Comparison of ENCODE assay signal across 1 cellular context in the genomic region with DNA sequence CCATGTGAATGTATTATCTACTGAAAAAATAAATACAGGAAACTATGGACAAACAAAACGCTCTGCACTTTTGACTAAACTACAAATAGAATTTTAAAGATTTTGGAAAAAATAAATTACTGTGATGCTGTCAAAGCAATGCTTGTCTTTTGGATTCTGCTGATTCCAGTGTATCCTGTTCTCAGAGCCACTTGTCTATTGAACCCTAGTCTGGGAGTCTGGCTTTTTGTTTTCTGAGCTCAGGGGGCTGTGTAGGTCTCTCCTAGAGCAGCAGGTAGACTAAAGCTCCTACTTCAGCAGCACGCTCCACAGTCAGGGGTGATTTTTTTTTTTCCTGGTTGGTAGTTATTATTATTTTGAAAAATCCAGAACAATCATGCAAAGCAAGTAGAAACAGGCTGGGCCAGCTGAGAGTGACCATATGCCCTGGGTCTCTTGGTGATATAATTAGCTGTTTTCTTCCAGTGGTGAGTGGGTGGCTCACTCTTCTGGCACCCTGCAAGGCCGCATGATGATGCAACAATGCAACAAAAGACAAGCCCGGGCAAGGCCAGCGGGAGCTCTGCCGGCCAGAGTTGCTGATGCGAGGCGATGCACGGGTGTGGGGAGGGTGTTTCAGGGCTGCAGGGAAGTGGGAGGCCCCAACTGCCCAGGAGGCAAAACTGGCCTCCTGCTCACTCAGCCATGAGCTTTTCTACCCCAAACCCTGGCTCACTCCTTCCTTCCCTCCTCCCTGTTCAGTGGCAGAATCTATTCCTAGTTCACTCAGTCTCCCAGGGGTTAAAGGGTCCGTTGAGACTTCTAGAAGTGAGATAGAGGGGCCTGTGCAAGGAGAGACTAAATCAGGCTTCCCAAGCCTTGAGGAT.
A peak's percentile ranks its signal among the peaks of the same experiment; 100 is the strongest.
TF ChIP-seq lines count a peak whose summit lies in the region.

No MANE protein-coding gene starts in this region.

TF ChIP-seq in GM23338, 12 proteins besides CTCF, POLR2A, EP300 and RAD21 (continued from another document):
- TF ChIP-seq, protein P1, sequence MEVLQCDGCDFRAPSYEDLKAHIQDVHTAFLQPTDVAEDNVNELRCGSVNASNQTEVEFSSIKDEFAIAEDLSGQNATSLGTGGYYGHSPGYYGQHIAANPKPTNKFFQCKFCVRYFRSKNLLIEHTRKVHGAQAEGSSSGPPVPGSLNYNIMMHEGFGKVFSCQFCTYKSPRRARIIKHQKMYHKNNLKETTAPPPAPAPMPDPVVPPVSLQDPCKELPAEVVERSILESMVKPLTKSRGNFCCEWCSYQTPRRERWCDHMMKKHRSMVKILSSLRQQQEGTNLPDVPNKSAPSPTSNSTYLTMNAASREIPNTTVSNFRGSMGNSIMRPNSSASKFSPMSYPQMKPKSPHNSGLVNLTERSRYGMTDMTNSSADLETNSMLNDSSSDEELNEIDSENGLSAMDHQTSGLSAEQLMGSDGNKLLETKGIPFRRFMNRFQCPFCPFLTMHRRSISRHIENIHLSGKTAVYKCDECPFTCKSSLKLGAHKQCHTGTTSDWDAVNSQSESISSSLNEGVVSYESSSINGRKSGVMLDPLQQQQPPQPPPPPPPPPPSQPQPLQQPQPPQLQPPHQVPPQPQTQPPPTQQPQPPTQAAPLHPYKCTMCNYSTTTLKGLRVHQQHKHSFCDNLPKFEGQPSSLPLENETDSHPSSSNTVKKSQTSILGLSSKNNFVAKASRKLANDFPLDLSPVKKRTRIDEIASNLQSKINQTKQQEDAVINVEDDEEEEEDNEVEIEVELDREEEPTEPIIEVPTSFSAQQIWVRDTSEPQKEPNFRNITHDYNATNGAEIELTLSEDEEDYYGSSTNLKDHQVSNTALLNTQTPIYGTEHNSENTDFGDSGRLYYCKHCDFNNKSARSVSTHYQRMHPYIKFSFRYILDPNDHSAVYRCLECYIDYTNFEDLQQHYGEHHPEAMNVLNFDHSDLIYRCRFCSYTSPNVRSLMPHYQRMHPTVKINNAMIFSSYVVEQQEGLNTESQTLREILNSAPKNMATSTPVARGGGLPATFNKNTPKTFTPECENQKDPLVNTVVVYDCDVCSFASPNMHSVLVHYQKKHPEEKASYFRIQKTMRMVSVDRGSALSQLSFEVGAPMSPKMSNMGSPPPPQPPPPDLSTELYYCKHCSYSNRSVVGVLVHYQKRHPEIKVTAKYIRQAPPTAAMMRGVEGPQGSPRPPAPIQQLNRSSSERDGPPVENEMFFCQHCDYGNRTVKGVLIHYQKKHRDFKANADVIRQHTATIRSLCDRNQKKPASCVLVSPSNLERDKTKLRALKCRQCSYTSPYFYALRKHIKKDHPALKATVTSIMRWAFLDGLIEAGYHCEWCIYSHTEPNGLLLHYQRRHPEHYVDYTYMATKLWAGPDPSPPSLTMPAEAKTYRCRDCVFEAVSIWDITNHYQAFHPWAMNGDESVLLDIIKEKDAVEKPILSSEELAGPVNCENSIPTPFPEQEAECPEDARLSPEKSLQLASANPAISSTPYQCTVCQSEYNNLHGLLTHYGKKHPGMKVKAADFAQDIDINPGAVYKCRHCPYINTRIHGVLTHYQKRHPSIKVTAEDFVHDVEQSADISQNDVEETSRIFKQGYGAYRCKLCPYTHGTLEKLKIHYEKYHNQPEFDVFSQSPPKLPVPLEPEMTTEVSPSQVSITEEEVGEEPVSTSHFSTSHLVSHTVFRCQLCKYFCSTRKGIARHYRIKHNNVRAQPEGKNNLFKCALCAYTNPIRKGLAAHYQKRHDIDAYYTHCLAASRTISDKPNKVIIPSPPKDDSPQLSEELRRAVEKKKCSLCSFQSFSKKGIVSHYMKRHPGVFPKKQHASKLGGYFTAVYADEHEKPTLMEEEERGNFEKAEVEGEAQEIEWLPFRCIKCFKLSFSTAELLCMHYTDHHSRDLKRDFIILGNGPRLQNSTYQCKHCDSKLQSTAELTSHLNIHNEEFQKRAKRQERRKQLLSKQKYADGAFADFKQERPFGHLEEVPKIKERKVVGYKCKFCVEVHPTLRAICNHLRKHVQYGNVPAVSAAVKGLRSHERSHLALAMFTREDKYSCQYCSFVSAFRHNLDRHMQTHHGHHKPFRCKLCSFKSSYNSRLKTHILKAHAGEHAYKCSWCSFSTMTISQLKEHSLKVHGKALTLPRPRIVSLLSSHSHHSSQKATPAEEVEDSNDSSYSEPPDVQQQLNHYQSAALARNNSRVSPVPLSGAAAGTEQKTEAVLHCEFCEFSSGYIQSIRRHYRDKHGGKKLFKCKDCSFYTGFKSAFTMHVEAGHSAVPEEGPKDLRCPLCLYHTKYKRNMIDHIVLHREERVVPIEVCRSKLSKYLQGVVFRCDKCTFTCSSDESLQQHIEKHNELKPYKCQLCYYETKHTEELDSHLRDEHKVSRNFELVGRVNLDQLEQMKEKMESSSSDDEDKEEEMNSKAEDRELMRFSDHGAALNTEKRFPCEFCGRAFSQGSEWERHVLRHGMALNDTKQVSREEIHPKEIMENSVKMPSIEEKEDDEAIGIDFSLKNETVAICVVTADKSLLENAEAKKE (CRISPR knock-in tag; IDR thresholded peaks at IDR 0.05), result no peak
- TF ChIP-seq ZNF331 (CRISPR knock-in tag; IDR thresholded peaks at IDR 0.05; ENCODE audit: low read depth), result no peak
- TF ChIP-seq NANOG (IDR thresholded peaks at IDR 0.05; ENCODE audit: borderline replicate concordance), result no peak
- TF ChIP-seq POLR2AphosphoS5 (IDR thresholded peaks at IDR 0.05; ENCODE audit: low read depth), result 0 out of 2 replicates have a peak, but pooled peaks have one; percentile 34
- TF ChIP-seq CREB1 (CRISPR knock-in tag; IDR thresholded peaks at IDR 0.05; ENCODE audit: low read depth), result peak; percentile 52
- TF ChIP-seq, protein P2, sequence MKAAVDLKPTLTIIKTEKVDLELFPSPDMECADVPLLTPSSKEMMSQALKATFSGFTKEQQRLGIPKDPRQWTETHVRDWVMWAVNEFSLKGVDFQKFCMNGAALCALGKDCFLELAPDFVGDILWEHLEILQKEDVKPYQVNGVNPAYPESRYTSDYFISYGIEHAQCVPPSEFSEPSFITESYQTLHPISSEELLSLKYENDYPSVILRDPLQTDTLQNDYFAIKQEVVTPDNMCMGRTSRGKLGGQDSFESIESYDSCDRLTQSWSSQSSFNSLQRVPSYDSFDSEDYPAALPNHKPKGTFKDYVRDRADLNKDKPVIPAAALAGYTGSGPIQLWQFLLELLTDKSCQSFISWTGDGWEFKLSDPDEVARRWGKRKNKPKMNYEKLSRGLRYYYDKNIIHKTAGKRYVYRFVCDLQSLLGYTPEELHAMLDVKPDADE (IDR thresholded peaks at IDR 0.05), result no peak
- no peak for TF ChIP-seq ZNF114 (CRISPR knock-in tag; IDR thresholded peaks at IDR 0.05)
- no peak for TF ChIP-seq JUNB (IDR thresholded peaks at IDR 0.05; ENCODE audit: unreplicated experiment)
